1 cellular context compared by ENCODE assay signal in genomic region chr1:110460253-110461220, GRCh38.
A peak's percentile ranks its signal among the peaks of the same experiment; 100 is the strongest.
TF ChIP-seq lines count a peak whose summit lies in the region.

No MANE protein-coding gene starts in this region.

TF ChIP-seq in HepG2, 621 proteins besides CTCF, POLR2A, EP300 and RAD21:
- TF ChIP-seq YY1 (IDR thresholded peaks at IDR 0.05; ENCODE audit: insufficient read depth, insufficient replicate concordance, low read depth, low read length) (peak; percentile 13), THRA (CRISPR knock-in tag; IDR thresholded peaks at IDR 0.05; ENCODE audit: borderline replicate concordance) (0 out of 2 replicates have a peak, but pooled peaks have one; percentile 40), FOXJ3 (CRISPR knock-in tag; IDR thresholded peaks at IDR 0.05; ENCODE audit: borderline replicate concordance) (no peak), SMC3 (IDR thresholded peaks at IDR 0.05; ENCODE audit: low read length) (peak; percentile 94), ZNF225 (CRISPR knock-in tag; IDR thresholded peaks at IDR 0.05) (no peak), MIXL1 (CRISPR knock-in tag; IDR thresholded peaks at IDR 0.05) (0 out of 2 replicates have a peak, but pooled peaks have one; percentile 29), ZBTB25 (CRISPR knock-in tag; IDR thresholded peaks at IDR 0.05) (0 out of 2 replicates have a peak, but pooled peaks have one; percentile 54), ZNF503 (CRISPR knock-in tag; IDR thresholded peaks at IDR 0.05) (no peak), XRCC5 (optimal IDR thresholded peaks at IDR 0.05; ENCODE audit: low read length) (peak; percentile 21), STAG1 (CRISPR knock-in tag; IDR thresholded peaks at IDR 0.05) (peak; percentile 97), ZFP62 (CRISPR knock-in tag; IDR thresholded peaks at IDR 0.05) (no peak)
